In the genomic region with DNA sequence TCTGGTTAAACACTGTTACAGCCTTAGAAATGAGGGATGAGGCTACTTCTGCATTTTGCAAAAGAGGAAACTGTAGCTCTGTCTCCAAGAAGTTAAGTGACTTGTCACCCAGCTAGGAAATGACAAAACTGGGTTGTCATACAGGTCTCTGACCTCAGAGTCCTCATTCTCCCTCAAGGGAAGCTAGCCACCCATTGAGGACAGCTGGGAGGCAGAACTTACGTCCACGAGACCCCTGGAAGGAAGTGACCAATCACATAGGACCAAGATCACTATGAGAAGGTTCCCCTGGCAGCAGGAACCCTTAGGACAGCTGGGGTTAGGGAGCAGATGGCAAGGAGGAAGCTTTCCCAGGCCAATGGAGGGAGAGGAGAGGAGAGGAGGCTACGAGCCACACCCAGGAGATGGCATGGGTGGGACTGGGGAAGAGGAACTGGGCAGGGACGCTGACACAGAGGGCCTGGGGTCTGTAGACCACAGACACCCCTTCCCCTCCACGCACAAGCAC, we compare ENCODE assay signal across 13 cellular contexts. TPM values are rescaled to one million over a fixed set of nuclear protein-coding genes. Genes with fewer than 3 reads are reported as not detected.
DNase-seq lines count a peak whose midpoint lies in the region; TF ChIP-seq lines count a peak whose summit lies in the region.
"Had no signal": no experiment of that assay in that cellular context is flagged by ENCODE, and none has a peak within 500 bp of the region (broad histone marks: within the 10 kb centered on the region; RNA-seq: fewer than 3 reads in every experiment).

No MANE protein-coding gene starts in this region.

- no peak overlapping the region for H2AK5ac ChIP-seq in mesenchymal stem cell (ENCODE audit: low read length, severe bottlenecking)

- H3K36me3 ChIP-seq in colonic mucosa, result peaks cover 7% of the 10 kb centered on the region
- H3K36me3 ChIP-seq in testis (ENCODE audit: low read depth, missing control alignments), result no peaks in the 10 kb centered on the region
- H3K36me3 ChIP-seq in mesenchymal stem cell (ENCODE audit: control insufficient read depth in 1 of 2, insufficient read depth in 2 of 2, low read depth in 1 of 2, low read length in 2 of 2), result peaks cover 69 to 96% of the 10 kb centered on the region in 2 experiments

- no peak overlapping the region for H2BK5ac ChIP-seq in mesenchymal stem cell (ENCODE audit: low read depth, low read length, poor library complexity, severe bottlenecking)

- H4K8ac ChIP-seq in mesenchymal stem cell (ENCODE audit: low read length), result no peak overlapping the region

- no peak for TF ChIP-seq CTCF in colonic mucosa (IDR thresholded peaks at IDR 0.05)
- TF ChIP-seq CTCF in testis (IDR thresholded peaks at IDR 0.05), result no peak
- no peak for TF ChIP-seq CTCF in GM13976 (IDR thresholded peaks at IDR 0.05; ENCODE audit: borderline replicate concordance, control extremely low read depth, extremely low read depth, insufficient read depth, missing control alignments)

- DNase-seq in NOMO-1 (lab: John Stamatoyannopoulos, UW; ENCODE audit: unreplicated experiment in 2 of 2), result peak; percentile 70 to 96
- peak; percentile 19 for DNase-seq in colonic mucosa
- DNase-seq in mucosa of gallbladder (ENCODE audit: low spot score), result peak; percentile 23
- peak; percentile 20 for DNase-seq in testis
- DNase-seq in mesenchymal stem cell, result no peak
- no peak for DNase-seq in GM13976 (ENCODE audit: low spot score)
- no peak for DNase-seq in NCI-H69 (lab: John Stamatoyannopoulos, UW)
- no peak for DNase-seq in HuH-7 (ENCODE audit: low spot score)
- DNase-seq: activated CD4-positive, alpha-beta T cell treated with anti-CD3 and anti-CD28 coated beads, Interleukin-2, amount 10 ng/mL, durations not matched to agents 7 days and 5 days; DMS 273 treated with DMSO at 0.1 percent for 48 hours; NCI-H446; SHP77 had no signal

- H3K27ac ChIP-seq in colonic mucosa (peak overlapping the region; percentile 6), testis (no peak overlapping the region), mesenchymal stem cell (ENCODE audit: low read length, poor library complexity, severe bottlenecking) (no peak overlapping the region)
- H3K27ac ChIP-seq: KMS-11 had no signal

- H3K79me1 ChIP-seq in mesenchymal stem cell (replicated peaks; ENCODE audit: low read length, poor library complexity, severe bottlenecking), result peaks cover 49% of the 10 kb centered on the region

- H3K4ac ChIP-seq in mesenchymal stem cell (ENCODE audit: low read depth in 1 of 2, low read length in 2 of 2), result no peak overlapping the region

- no peak overlapping the region for H3K4me2 ChIP-seq in mesenchymal stem cell (ENCODE audit: low read length, poor library complexity, severe bottlenecking)
- H3K4me2 ChIP-seq: KMS-11 had no signal

- no peak overlapping the region for H3K9ac ChIP-seq in colonic mucosa (ENCODE audit: low read depth in 2 of 2, low read length in 2 of 2)
- no peak overlapping the region for H3K9ac ChIP-seq in mesenchymal stem cell (ENCODE audit: low read length)
- H3K9ac ChIP-seq: KMS-11 had no signal

- H3K18ac ChIP-seq in mesenchymal stem cell (ENCODE audit: low read depth in 1 of 2, low read length in 2 of 2), result no peak overlapping the region

- TF ChIP-seq POLR2A in testis (IDR thresholded peaks at IDR 0.05), result no peak

- in situ Hi-C loops in GM13976 (cut with MboI; ENCODE audit: low sequenced_read_pairs, unreplicated experiment), result no loop called here

- no peak overlapping the region for H2BK15ac ChIP-seq in mesenchymal stem cell (ENCODE audit: low read depth, poor library complexity, severe bottlenecking)

- no peak overlapping the region for H4K91ac ChIP-seq in mesenchymal stem cell (ENCODE audit: low read length)

- intact Hi-C loops in colonic mucosa (cut with DNase I), result loop anchor here (5.0 kb wide), 1 partner anchor 55 kb away; no protein-coding TSS in a partner anchor
- intact Hi-C loops in testis (cut with DNase I; ENCODE audit: low total_unique reads), result no loop called here

- no peak overlapping the region for H3K23ac ChIP-seq in mesenchymal stem cell (ENCODE audit: low read length in 2 of 2)

- H3K27me3 ChIP-seq in colonic mucosa, result no peaks in the 10 kb centered on the region
- H3K27me3 ChIP-seq in testis, result no peaks in the 10 kb centered on the region
- H3K27me3 ChIP-seq in mesenchymal stem cell (ENCODE audit: control insufficient read depth in 1 of 2, insufficient read depth in 1 of 2, low read length in 2 of 2), result no peaks in the 10 kb centered on the region

- no peaks in the 10 kb centered on the region for H3K9me3 ChIP-seq in colonic mucosa
- no peaks in the 10 kb centered on the region for H3K9me3 ChIP-seq in testis
- no peaks in the 10 kb centered on the region for H3K9me3 ChIP-seq in mesenchymal stem cell (ENCODE audit: control insufficient read depth, low read length)

- WGBS in testis, 2 donors, result 77 to 90% methylated on average over 3 to 5 of the region's 5 CpGs
- 97% methylated on average over 4 of the region's 5 CpGs for WGBS in mesenchymal stem cell

- no peak overlapping the region for H3K14ac ChIP-seq in mesenchymal stem cell (ENCODE audit: low read length in 2 of 2)

- H3K4me1 ChIP-seq in colonic mucosa (no peaks in the 10 kb centered on the region), testis (no peaks in the 10 kb centered on the region), mesenchymal stem cell (ENCODE audit: control insufficient read depth, insufficient read depth, low read depth, low read length) (peaks cover 1% of the 10 kb centered on the region)

- no peak overlapping the region for H2BK120ac ChIP-seq in mesenchymal stem cell (ENCODE audit: low read depth, low read length)

- no peak overlapping the region for H2BK12ac ChIP-seq in mesenchymal stem cell (ENCODE audit: low read length in 2 of 2)

- H3K4me3 ChIP-seq in colonic mucosa (no peak overlapping the region), testis (no peak overlapping the region), mesenchymal stem cell (ENCODE audit: insufficient read depth in 1 of 2, low read depth in 1 of 2, low read length in 2 of 2) (no peak overlapping the region)

- H2AFZ ChIP-seq in mesenchymal stem cell (ENCODE audit: low read depth, low read length), result no peak overlapping the region

RNA-seq across cellular contexts. Expression of a gene that starts 11.2 kb away (rescaled TPM):
- 10 to 100 TPM; 16.1 to 26.8 TPM for total RNA-seq in colonic mucosa
- 23.8 TPM for total RNA-seq in mucosa of gallbladder
- 10 to 100 TPM; 74.5 to 93.1 TPM for total RNA-seq in testis
- 85.6 TPM for polyA plus RNA-seq in testis (ENCODE audit: insufficient read depth, low read depth, low replicate concordance)
- polyA plus RNA-seq in mesenchymal stem cell (2013, experiment 1 of 2), result 31.8 TPM
- 31.8 TPM for polyA plus RNA-seq in mesenchymal stem cell (2013, experiment 2 of 2)

RNA-seq across cellular contexts. Expression of a gene that starts 41.7 kb away (rescaled TPM):
- total RNA-seq in colonic mucosa (10 to 100 TPM; 12.9 to 25.6 TPM), mucosa of gallbladder (26.0 TPM), testis (100 to 1,000 TPM in 1 of 2 donors, 10 to 100 TPM in 1; 71.7 to 108 TPM)
- 25.3 TPM for polyA plus RNA-seq in testis (ENCODE audit: insufficient read depth, low read depth, low replicate concordance)
- 2.0 TPM for polyA plus RNA-seq in mesenchymal stem cell (2013, experiment 1 of 2)
- 2.1 TPM for polyA plus RNA-seq in mesenchymal stem cell (2013, experiment 2 of 2)

RNA-seq across cellular contexts. Expression of a gene that starts 42.4 kb away (rescaled TPM):
- not detected for total RNA-seq in colonic mucosa
- total RNA-seq in mucosa of gallbladder, result not detected
- not detected for total RNA-seq in testis
- not detected for polyA plus RNA-seq in testis (ENCODE audit: insufficient read depth, low read depth, low replicate concordance)
- polyA plus RNA-seq in mesenchymal stem cell (2013, experiment 1 of 2), result not detected
- not detected for polyA plus RNA-seq in mesenchymal stem cell (2013, experiment 2 of 2)
- total RNA-seq: activated CD4-positive, alpha-beta T cell treated with anti-CD3 and anti-CD28 coated beads, Interleukin-2, amount 10 ng/mL, durations not matched to agents 7 days and 5 days had no signal

Comparison
In these comparisons a context has a peak if more than half of its experiments do, and no peak if none do; other contexts are left out.
1. DNase-seq: peak in NOMO-1 (2 of 2), colonic mucosa (single experiment), mucosa of gallbladder (single experiment) and testis (single experiment); none in mesenchymal stem cell (single experiment), GM13976 (single experiment), NCI-H69 (single experiment) and HuH-7 (single experiment).